In genomic region chr16:15897834-15898254, GRCh38 we compare ENCODE assay signal across 1 cellular context.
TF ChIP-seq lines count a peak whose summit lies in the region.

No MANE protein-coding gene starts in this region.

TF ChIP-seq in GM12878, 131 proteins besides CTCF, POLR2A, EP300 and RAD21 (continues in another document):
- no peak for TF ChIP-seq HDAC2 (IDR thresholded peaks at IDR 0.05)
- TF ChIP-seq DPF2 (IDR thresholded peaks at IDR 0.05): peak; percentile 32; the same call in 1 of the 2 replicates
- TF ChIP-seq BCL11A (IDR thresholded peaks at IDR 0.05; ENCODE audit: low read depth, low read length): no peak
- no peak for TF ChIP-seq PML (IDR thresholded peaks at IDR 0.05; ENCODE audit: low read length)
- TF ChIP-seq YY1 (IDR thresholded peaks at IDR 0.05; ENCODE audit: low read depth, low read length): 0 out of 2 replicates have a peak, but pooled peaks have one; percentile 28
- TF ChIP-seq IKZF2 (IDR thresholded peaks at IDR 0.05): peak in 1 of 2 experiments; percentile 37; a peak in 1 of 4 replicates
- 0 out of 2 replicates have a peak, but pooled peaks have one; percentile 18 for TF ChIP-seq JUNB (IDR thresholded peaks at IDR 0.05)
- no peak for TF ChIP-seq ZSCAN29 (IDR thresholded peaks at IDR 0.05)
- TF ChIP-seq ZNF384 (IDR thresholded peaks at IDR 0.05; ENCODE audit: borderline replicate concordance, low read depth, low read length): no peak
- TF ChIP-seq NFXL1 (IDR thresholded peaks at IDR 0.05; ENCODE audit: borderline replicate concordance): no peak
- TF ChIP-seq USF2 (IDR thresholded peaks at IDR 0.05; ENCODE audit: borderline replicate concordance, low read depth, low read length): no peak
- no peak for TF ChIP-seq GABPA (IDR thresholded peaks at IDR 0.05; ENCODE audit: low read depth)
- 0 out of 4 replicates have a peak, but pooled peaks of 1 of the 2 experiments have one; percentile 24 for TF ChIP-seq ETV6 (conservative IDR thresholded peaks at IDR 0.05 in 1 of 2, IDR thresholded peaks at IDR 0.05 in 1 of 2; ENCODE audit: borderline replicate concordance in 1 of 2, low read depth in 1 of 2)
- TF ChIP-seq PRDM15 (CRISPR knock-in tag; IDR thresholded peaks at IDR 0.05): no peak
- TF ChIP-seq ZZZ3 (IDR thresholded peaks at IDR 0.05; ENCODE audit: control insufficient read depth, insufficient read length, low read depth): no peak
- no peak for TF ChIP-seq BMI1 (IDR thresholded peaks at IDR 0.05; ENCODE audit: borderline replicate concordance)
- TF ChIP-seq SPI1 (IDR thresholded peaks at IDR 0.05; ENCODE audit: borderline replicate concordance, insufficient read depth, low read depth, low read length): peak; percentile 51; the same call in 1 of the 2 replicates
- TF ChIP-seq PAX5 (IDR thresholded peaks at IDR 0.05; ENCODE audit: borderline replicate concordance, low read depth, low read length): peak; percentile 58; the same call in 1 of the 2 replicates
- TF ChIP-seq TAF1 (IDR thresholded peaks at IDR 0.05; ENCODE audit: borderline replicate concordance, low read depth, low read length): no peak
- no peak for TF ChIP-seq CHD4 (IDR thresholded peaks at IDR 0.05)
- TF ChIP-seq IRF5 (IDR thresholded peaks at IDR 0.05; ENCODE audit: borderline replicate concordance): no peak
- no peak for TF ChIP-seq JUND (IDR thresholded peaks at IDR 0.05; ENCODE audit: low read depth, low read length)
- no peak for TF ChIP-seq YBX1 (IDR thresholded peaks at IDR 0.05)
- TF ChIP-seq IKZF1 (conservative IDR thresholded peaks at IDR 0.05): no peak
- no peak for TF ChIP-seq SMC3 (IDR thresholded peaks at IDR 0.05; ENCODE audit: borderline replicate concordance, low read length)
- peak; percentile 78; the same call in 1 of the 2 replicates for TF ChIP-seq NBN (IDR thresholded peaks at IDR 0.05)
- peak; percentile 46; the same call in 1 of the 2 replicates for TF ChIP-seq NFIC (IDR thresholded peaks at IDR 0.05; ENCODE audit: low read depth, low read length)
- no peak for TF ChIP-seq E2F4 (IDR thresholded peaks at IDR 0.05; ENCODE audit: low read depth, low read length)
- no peak; the same call in 1 of the 2 replicates for TF ChIP-seq MTA3 (IDR thresholded peaks at IDR 0.05; ENCODE audit: borderline replicate concordance, low read length)
- TF ChIP-seq STAT1 (conservative IDR thresholded peaks at IDR 0.05): no peak
- TF ChIP-seq ZNF274 (IDR thresholded peaks at IDR 0.05; ENCODE audit: insufficient read depth, insufficient read length): no peak
- no peak for TF ChIP-seq MYB (IDR thresholded peaks at IDR 0.05; ENCODE audit: borderline replicate concordance, low read depth, low read length)
- TF ChIP-seq RUNX3 (IDR thresholded peaks at IDR 0.05; ENCODE audit: low read length): peak; percentile 54
- TF ChIP-seq RAD51 (IDR thresholded peaks at IDR 0.05): no peak
- TF ChIP-seq CBFB (IDR thresholded peaks at IDR 0.05; ENCODE audit: low read depth): no peak
- TF ChIP-seq BACH1 (IDR thresholded peaks at IDR 0.05; ENCODE audit: borderline replicate concordance): peak; percentile 99
- no peak for TF ChIP-seq RELB (IDR thresholded peaks at IDR 0.05; ENCODE audit: low read depth)
- 0 out of 2 replicates have a peak, but pooled peaks have one; percentile 19 for TF ChIP-seq ZNF687 (IDR thresholded peaks at IDR 0.05)
- TF ChIP-seq HSF1 (IDR thresholded peaks at IDR 0.05; ENCODE audit: low read depth, low read length): no peak
- no peak for TF ChIP-seq POLR2AphosphoS5 (IDR thresholded peaks at IDR 0.05; ENCODE audit: low read length)
- TF ChIP-seq ATF3 (IDR thresholded peaks at IDR 0.05; ENCODE audit: borderline replicate concordance, extremely low read depth, low read depth, low read length): no peak
- no peak for TF ChIP-seq RCOR1 (conservative IDR thresholded peaks at IDR 0.05; ENCODE audit: low read depth, low read length)
- peak; percentile 70 for TF ChIP-seq NR2F1 (conservative IDR thresholded peaks at IDR 0.05)
- no peak for TF ChIP-seq NR2C2 (IDR thresholded peaks at IDR 0.05; ENCODE audit: borderline replicate concordance, control insufficient read depth, insufficient read length, low read depth)
- no peak for TF ChIP-seq NRF1 (conservative IDR thresholded peaks at IDR 0.05; ENCODE audit: low read depth, low read length)
- TF ChIP-seq RELA (IDR thresholded peaks at IDR 0.05; ENCODE audit: borderline replicate concordance, partially characterized antibody): no peak
- TF ChIP-seq EED (IDR thresholded peaks at IDR 0.05; ENCODE audit: low read depth): peak; percentile 53; the same call in 1 of the 2 replicates
- no peak for TF ChIP-seq ZNF24 (IDR thresholded peaks at IDR 0.05)
- TF ChIP-seq LARP7 (IDR thresholded peaks at IDR 0.05): no peak
- TF ChIP-seq ZBED1 (IDR thresholded peaks at IDR 0.05; ENCODE audit: borderline replicate concordance): no peak
- TF ChIP-seq E4F1 (IDR thresholded peaks at IDR 0.05; ENCODE audit: borderline replicate concordance, partially characterized antibody): no peak
- TF ChIP-seq CEBPB (IDR thresholded peaks at IDR 0.05; ENCODE audit: borderline replicate concordance in 1 of 2, low read depth in 2 of 2, low read length in 2 of 2): no peak
- no peak for TF ChIP-seq CREM (IDR thresholded peaks at IDR 0.05; ENCODE audit: low read depth)
